8 cellular contexts compared by ENCODE assay signal in genomic region chr19:10430505-10431253, GRCh38. TPM values are rescaled to one million over a fixed set of nuclear protein-coding genes. Genes with fewer than 3 reads are reported as not detected.
DNase-seq lines count a peak whose midpoint lies in the region; ATAC-seq, FAIRE-seq and TF ChIP-seq lines count a peak whose summit lies in the region.

No MANE protein-coding gene starts in this region.

- H3K4me3 ChIP-seq in BLaER1, result no peak overlapping the region
- peak overlapping the region; percentile 52 for H3K4me3 ChIP-seq in astrocyte (ENCODE audit: insufficient read depth, low read depth, low read length)
- peak overlapping the region; percentile 42 to 57 for H3K4me3 ChIP-seq in testis

- H3K4me2 ChIP-seq in BLaER1 (peak overlapping the region; percentile 95), astrocyte (ENCODE audit: low read length) (peak overlapping the region; percentile 76)

- H3K9ac ChIP-seq in BLaER1 (no peak overlapping the region), astrocyte (ENCODE audit: low read length) (peak overlapping the region; percentile 59)

- ATAC-seq in HG02678 (IDR thresholded peaks at IDR 0.05; ENCODE audit: unreplicated experiment), result peak; percentile 39
- peak; percentile 68 for ATAC-seq in left lobe of liver
- ATAC-seq in GM21717 (IDR thresholded peaks at IDR 0.05; ENCODE audit: unreplicated experiment), result no peak

- peaks cover 90% of the 10 kb centered on the region for H4K20me1 ChIP-seq in BLaER1
- H4K20me1 ChIP-seq in astrocyte (ENCODE audit: insufficient read depth, low read length), result no peaks in the 10 kb centered on the region

- H3K4me3 Mint-ChIP-seq in astrocyte (ENCODE audit: unreplicated experiment), result peak overlapping the region; percentile 50

- peaks cover 66% of the 10 kb centered on the region for H3K27me3 Mint-ChIP-seq in astrocyte (ENCODE audit: low read depth, unreplicated experiment)

- H3K27ac Mint-ChIP-seq in astrocyte (ENCODE audit: unreplicated experiment), result no peak overlapping the region

- H3K9me3 ChIP-seq in BLaER1 (no peaks in the 10 kb centered on the region), astrocyte (ENCODE audit: insufficient read depth, low read depth, low read length) (no peaks in the 10 kb centered on the region), testis (no peaks in the 10 kb centered on the region)

- no peaks in the 10 kb centered on the region for H3K27me3 ChIP-seq in BLaER1
- H3K27me3 ChIP-seq in astrocyte (ENCODE audit: insufficient read depth, low read length), result peaks cover 13% of the 10 kb centered on the region
- H3K27me3 ChIP-seq in testis, result no peaks in the 10 kb centered on the region

- H3K4me1 Mint-ChIP-seq in astrocyte (ENCODE audit: low read depth, unreplicated experiment), result peaks cover 3% of the 10 kb centered on the region

- H3K36me3 ChIP-seq in BLaER1 (no peaks in the 10 kb centered on the region), astrocyte (ENCODE audit: insufficient read depth, low read length) (no peaks in the 10 kb centered on the region), testis (ENCODE audit: low read depth, missing control alignments) (no peaks in the 10 kb centered on the region)

- H3K79me2 ChIP-seq in astrocyte (ENCODE audit: insufficient read depth, low read length), result no peaks in the 10 kb centered on the region

- H3K27ac ChIP-seq in BLaER1 (no peak overlapping the region), astrocyte (ENCODE audit: low read depth, low read length) (no peak overlapping the region), testis (no peak overlapping the region)

- 5% methylated on average over 24 to 51 of the region's 75 CpGs for WGBS in testis, 2 donors

- no peak for TF ChIP-seq POLR2A in testis (IDR thresholded peaks at IDR 0.05)

- no peak for TF ChIP-seq CTCF in astrocyte (IDR thresholded peaks at IDR 0.05; ENCODE audit: insufficient read depth, low read depth, low read length)
- TF ChIP-seq CTCF in testis (IDR thresholded peaks at IDR 0.05), result no peak

- peaks cover 2% of the 10 kb centered on the region for H3K36me3 Mint-ChIP-seq in astrocyte (ENCODE audit: low read depth, unreplicated experiment)

- H3K4me1 ChIP-seq in BLaER1, result peaks cover 97% of the 10 kb centered on the region
- H3K4me1 ChIP-seq in astrocyte (ENCODE audit: insufficient read depth, low read length), result peaks cover 10% of the 10 kb centered on the region
- H3K4me1 ChIP-seq in testis, result no peaks in the 10 kb centered on the region

- H3K9me3 Mint-ChIP-seq in astrocyte (ENCODE audit: unreplicated experiment), result peaks cover 4% of the 10 kb centered on the region

- H2AFZ ChIP-seq in astrocyte (ENCODE audit: low read depth, low read length), result peak overlapping the region; percentile 62

- no peak for FAIRE-seq in astrocyte (lab: Jason Lieb, UNC)

- DNase-seq in astrocyte (ENCODE audit: low read depth) (no peak), left lobe of liver (ENCODE audit: low spot score) (no peak), testis (no peak), iPS-NIHi7 (ENCODE audit: extremely low spot score) (no peak)
- no peak for DNase-seq in stimulated activated CD4-positive, alpha-beta T cell treated with anti-CD3 and anti-CD28 coated beads, Interleukin-1b, Interleukin-23, amount 100 ng/mL, for 48 hours

- intact Hi-C loops in testis (cut with DNase I; ENCODE audit: low total_unique reads), result no loop called here

RNA-seq across cellular contexts. Expression of gene PDE4A, which starts 10.3 kb away (rescaled TPM):
- 3.2 and 3.8 TPM in 2 replicates for total RNA-seq in astrocyte
- total RNA-seq in left lobe of liver, result 1.7 TPM
- total RNA-seq in testis, result 10 to 100 TPM; 20.1 to 35.0 TPM
- 35.4 TPM for polyA plus RNA-seq in testis (ENCODE audit: insufficient read depth, low read depth, low replicate concordance)

RNA-seq across cellular contexts. Expression of gene CDC37, which starts 27.3 kb away (rescaled TPM):
- 240 TPM in 2 replicates for total RNA-seq in astrocyte
- 49.4 TPM for total RNA-seq in left lobe of liver
- 100 to 1,000 TPM; 160 to 210 TPM for total RNA-seq in testis
- 170 TPM for polyA plus RNA-seq in testis (ENCODE audit: insufficient read depth, low read depth, low replicate concordance)

RNA-seq across cellular contexts. Expression of gene TYK2, which starts 50.3 kb away (rescaled TPM):
- total RNA-seq in astrocyte (76.5 and 82.7 TPM in 2 replicates), left lobe of liver (78.8 TPM), testis (100 to 1,000 TPM; 112 to 113 TPM)
- 47.6 TPM for polyA plus RNA-seq in testis (ENCODE audit: insufficient read depth, low read depth, low replicate concordance)
